Comparison of ENCODE assay signal across 8 cellular contexts in the genomic region with DNA sequence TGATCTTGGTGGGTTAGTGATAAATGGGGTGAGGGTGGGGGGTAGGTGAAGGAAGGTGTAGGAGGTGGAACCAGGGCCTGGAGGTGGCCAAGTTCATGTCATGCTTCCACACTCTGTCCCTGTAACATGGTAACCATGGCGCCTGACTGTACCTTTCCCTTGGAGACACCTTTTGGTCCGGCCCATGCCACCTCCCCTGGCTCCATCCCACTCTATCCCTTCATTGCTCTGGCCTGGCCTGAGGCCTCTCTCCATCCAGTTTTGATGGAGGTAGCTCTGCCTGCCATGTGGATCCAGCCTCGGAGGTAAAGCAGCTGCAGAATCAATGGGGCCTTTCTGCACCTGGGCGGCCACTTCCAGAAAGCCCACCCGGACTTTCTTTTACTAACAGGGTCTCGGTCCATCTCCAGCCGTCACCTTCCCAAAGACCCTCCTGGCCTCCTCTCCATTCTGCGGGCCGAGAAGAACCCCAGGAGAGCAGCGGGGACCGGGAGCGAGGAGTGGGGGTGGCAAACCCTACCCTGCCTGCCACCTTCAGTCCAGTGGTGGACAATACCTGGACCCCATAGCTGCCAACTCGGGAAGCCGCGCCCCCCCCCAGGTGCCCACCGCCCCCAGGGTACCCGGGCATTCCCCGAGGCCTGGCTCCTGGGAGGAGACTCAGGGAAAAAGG. TPM values are rescaled to one million over a fixed set of nuclear protein-coding genes. Genes with fewer than 3 reads are reported as not detected.
A peak's percentile ranks its signal among the peaks of the same experiment; 100 is the strongest.
DNase-seq lines count a peak whose midpoint lies in the region; ATAC-seq and TF ChIP-seq lines count a peak whose summit lies in the region.

No MANE protein-coding gene starts in this region.

- no peaks in the 10 kb centered on the region for H3K27me3 ChIP-seq in brain microvascular endothelial cell (replicated peaks)
- H3K27me3 ChIP-seq in mesenchymal stem cell (ENCODE audit: control insufficient read depth in 1 of 2, insufficient read depth in 1 of 2, low read length in 2 of 2), result peaks cover 0 to under 1% of the 10 kb centered on the region in 2 experiments
- no peaks in the 10 kb centered on the region for H3K27me3 ChIP-seq in upper lobe of right lung

- H3K9me3 Mint-ChIP-seq in activated naive CD4-positive, alpha-beta T cell treated with anti-CD3 and anti-CD28 coated beads for 36 hours, result no peaks in the 10 kb centered on the region

- peak overlapping the region; percentile 85 for H2BK15ac ChIP-seq in mesenchymal stem cell (ENCODE audit: low read depth, poor library complexity, severe bottlenecking)

- peak overlapping the region in 1 of 2 experiments; percentile 18 for H3K18ac ChIP-seq in mesenchymal stem cell (ENCODE audit: low read depth in 1 of 2, low read length in 2 of 2)

- H3K23ac ChIP-seq in mesenchymal stem cell (ENCODE audit: low read length in 2 of 2), result no peak overlapping the region

- peak overlapping the region; percentile 33 for H2AK5ac ChIP-seq in mesenchymal stem cell (ENCODE audit: low read length, severe bottlenecking)

- TF ChIP-seq CTCF in brain microvascular endothelial cell (IDR thresholded peaks at IDR 0.05; ENCODE audit: low read depth, low read length, missing control alignments), result no peak
- no peak for TF ChIP-seq CTCF in upper lobe of right lung (IDR thresholded peaks at IDR 0.05)

- H3K4me2 ChIP-seq in mesenchymal stem cell (ENCODE audit: low read length, poor library complexity, severe bottlenecking), result peak overlapping the region; percentile 57

- H3K4me3 ChIP-seq in brain microvascular endothelial cell (ENCODE audit: low read depth, low read length) (peak overlapping the region; percentile 83), mesenchymal stem cell (ENCODE audit: insufficient read depth in 1 of 2, low read depth in 1 of 2, low read length in 2 of 2) (peak overlapping the region; percentile 96 to 98), upper lobe of right lung (peak overlapping the region; percentile 74)

- no peak for DNase-seq in activated naive CD4-positive, alpha-beta T cell treated with anti-CD3 and anti-CD28 coated beads for 36 hours
- DNase-seq in activated naive CD4-positive, alpha-beta T cell (lab: John Stamatoyannopoulos, UW), result no peak
- no peak for DNase-seq in brain microvascular endothelial cell
- DNase-seq in mesenchymal stem cell, result no peak
- peak; percentile 52 for DNase-seq in upper lobe of right lung
- DNase-seq in hippocampal formation (lab: John Stamatoyannopoulos, UW), result no peak

- ATAC-seq in upper lobe of right lung (no peak), GM19452 (IDR thresholded peaks at IDR 0.05; ENCODE audit: unreplicated experiment) (no peak), GM18861 (IDR thresholded peaks at IDR 0.05; ENCODE audit: unreplicated experiment) (no peak)

- H3K4me3 Mint-ChIP-seq in activated naive CD4-positive, alpha-beta T cell treated with anti-CD3 and anti-CD28 coated beads for 36 hours, result peak overlapping the region; percentile 47

- no peaks in the 10 kb centered on the region for H3K27me3 Mint-ChIP-seq in activated naive CD4-positive, alpha-beta T cell treated with anti-CD3 and anti-CD28 coated beads for 36 hours (ENCODE audit: low read depth)

- 46% methylated on average over 16 of the region's 18 CpGs for WGBS in mesenchymal stem cell

- CTCF ChIA-PET in activated naive CD4-positive, alpha-beta T cell treated with anti-CD3 and anti-CD28 coated beads for 36 hours (lab: Charles Lee), result interaction anchor here (0.7 to 2.1 kb wide), 7 partner anchors 9 to 477 kb away, joined by 3 to 5 read pairs (median 3); a partner anchor contains a TSS

- H2BK5ac ChIP-seq in mesenchymal stem cell (ENCODE audit: low read depth, low read length, poor library complexity, severe bottlenecking), result no peak overlapping the region

- H2AFZ ChIP-seq in mesenchymal stem cell (ENCODE audit: low read depth, low read length), result no peak overlapping the region

- peak overlapping the region; percentile 3 for H2BK120ac ChIP-seq in mesenchymal stem cell (ENCODE audit: low read depth, low read length)

- H3K9me3 ChIP-seq in mesenchymal stem cell (ENCODE audit: control insufficient read depth, low read length), result no peaks in the 10 kb centered on the region
- H3K9me3 ChIP-seq in upper lobe of right lung, result no peaks in the 10 kb centered on the region

- intact Hi-C loops in activated naive CD4-positive, alpha-beta T cell treated with anti-CD3 and anti-CD28 coated beads for 36 hours (cut with micrococcal nuclease), result loop anchor here (1.0 to 5.0 kb wide), 5 partner anchors 265 to 906 kb away; a partner anchor contains a TSS
- intact Hi-C loops in upper lobe of right lung (cut with DNase I), result no loop called here

- peak overlapping the region; percentile 22 to 73 for H3K4ac ChIP-seq in mesenchymal stem cell (ENCODE audit: low read depth in 1 of 2, low read length in 2 of 2)

- peak overlapping the region; percentile 24 for H3K27ac Mint-ChIP-seq in activated naive CD4-positive, alpha-beta T cell treated with anti-CD3 and anti-CD28 coated beads for 36 hours

- H3K79me1 ChIP-seq in mesenchymal stem cell (replicated peaks; ENCODE audit: low read length, poor library complexity, severe bottlenecking), result peaks cover 4% of the 10 kb centered on the region

- no peak overlapping the region for H2BK12ac ChIP-seq in mesenchymal stem cell (ENCODE audit: low read length in 2 of 2)

- H3K27ac ChIP-seq in brain microvascular endothelial cell (no peak overlapping the region), mesenchymal stem cell (ENCODE audit: low read length, poor library complexity, severe bottlenecking) (no peak overlapping the region), upper lobe of right lung (peak overlapping the region; percentile 96)

- in situ Hi-C loops in brain microvascular endothelial cell (cut with HindIII; ENCODE audit: low pct_ligation_motif_present, low sequenced_read_pairs), result no loop called here

- H4K8ac ChIP-seq in mesenchymal stem cell (ENCODE audit: low read length), result peak overlapping the region; percentile 45

- H3K36me3 Mint-ChIP-seq in activated naive CD4-positive, alpha-beta T cell treated with anti-CD3 and anti-CD28 coated beads for 36 hours (ENCODE audit: low read depth), result peaks cover 16% of the 10 kb centered on the region

- H3K14ac ChIP-seq in mesenchymal stem cell (ENCODE audit: low read length in 2 of 2), result no peak overlapping the region

- peak overlapping the region; percentile 98 for H3K9ac ChIP-seq in mesenchymal stem cell (ENCODE audit: low read length)

- peaks cover 9% of the 10 kb centered on the region for H3K4me1 ChIP-seq in mesenchymal stem cell (ENCODE audit: control insufficient read depth, insufficient read depth, low read depth, low read length)
- peaks cover 10% of the 10 kb centered on the region for H3K4me1 ChIP-seq in upper lobe of right lung

- peaks cover 16% of the 10 kb centered on the region for H3K36me3 ChIP-seq in brain microvascular endothelial cell (replicated peaks)
- H3K36me3 ChIP-seq in mesenchymal stem cell (ENCODE audit: control insufficient read depth in 1 of 2, insufficient read depth in 2 of 2, low read depth in 1 of 2, low read length in 2 of 2), result peaks cover 9 to 22% of the 10 kb centered on the region in 2 experiments
- peaks cover 17% of the 10 kb centered on the region for H3K36me3 ChIP-seq in upper lobe of right lung

- H3K4me1 Mint-ChIP-seq in activated naive CD4-positive, alpha-beta T cell treated with anti-CD3 and anti-CD28 coated beads for 36 hours (ENCODE audit: low read depth), result peaks cover 28% of the 10 kb centered on the region

- H4K91ac ChIP-seq in mesenchymal stem cell (ENCODE audit: low read length), result peak overlapping the region; percentile 82

RNA-seq across cellular contexts. Expression of a gene that starts 0.5 kb away (rescaled TPM):
- total RNA-seq in activated naive CD4-positive, alpha-beta T cell treated with anti-CD3 and anti-CD28 coated beads for 36 hours, result 10 to 100 TPM; 33.5 to 37.4 TPM
- polyA plus RNA-seq in mesenchymal stem cell (2013, experiment 1 of 2), result 8.7 TPM
- polyA plus RNA-seq in mesenchymal stem cell (2013, experiment 2 of 2), result 7.7 TPM
- total RNA-seq in upper lobe of right lung, result 35.6 TPM

RNA-seq across cellular contexts. Expression of a gene that starts 8.0 kb away (rescaled TPM):
- under 1 TPM in 1 of 2 experiments, not detected in 1; 0.10 TPM for total RNA-seq in activated naive CD4-positive, alpha-beta T cell treated with anti-CD3 and anti-CD28 coated beads for 36 hours
- polyA plus RNA-seq in mesenchymal stem cell (2013, experiment 1 of 2), result 0.54 TPM
- 0.32 TPM for polyA plus RNA-seq in mesenchymal stem cell (2013, experiment 2 of 2)
- 20.0 TPM for total RNA-seq in upper lobe of right lung

Comparison
In these comparisons a context has a peak if more than half of its experiments do, and no peak if none do; other contexts are left out.
1. RNA of a gene that starts 8.0 kb away (total RNA-seq): 20.0 TPM in upper lobe of right lung (single experiment); 0.10 TPM in activated naive CD4-positive, alpha-beta T cell treated with anti-CD3 and anti-CD28 coated beads for 36 hours; every median in the first group is over 10 times any median in the second.
2. Peak in every context shown above with its lines, with median percentiles within 50 percentile points of each other: H3K4me3 ChIP-seq.